In the genomic region with DNA sequence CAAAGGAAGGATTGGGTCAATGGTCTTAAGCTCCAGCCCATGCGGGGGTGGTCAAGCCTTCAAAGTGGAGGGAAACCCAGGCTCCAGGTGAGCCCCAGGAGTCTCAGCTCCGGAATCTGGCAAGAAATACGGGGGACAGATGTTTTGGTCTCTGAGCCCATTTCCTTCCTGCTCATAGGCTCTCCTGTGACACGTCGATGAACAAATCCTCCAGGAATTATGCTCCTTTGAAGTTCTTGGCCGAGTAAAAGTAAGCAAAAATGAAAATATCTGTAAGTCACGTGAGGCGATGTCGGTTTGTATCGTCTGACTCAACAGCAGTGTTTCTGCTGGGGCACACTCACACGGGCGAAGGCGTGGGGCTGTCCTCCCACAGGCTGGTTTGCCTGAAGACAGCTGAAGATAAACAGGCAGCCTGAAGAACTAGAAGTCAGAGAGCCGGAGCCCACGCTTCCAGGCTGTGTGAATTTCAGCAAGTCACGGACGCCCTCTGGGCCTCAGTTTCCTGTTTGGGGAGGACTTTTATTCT, we compare ENCODE assay signal across 8 cellular contexts. TPM values are rescaled to one million over a fixed set of nuclear protein-coding genes. Genes with fewer than 3 reads are reported as not detected.
DNase-seq lines count a peak whose midpoint lies in the region; ATAC-seq, FAIRE-seq and TF ChIP-seq lines count a peak whose summit lies in the region.

No MANE protein-coding gene starts in this region.

- POLR2A ChIA-PET in OCI-LY7 (lab: Charles Lee): interaction anchor here (0.6 to 1.6 kb wide), 3 partner anchors 52 to 99 kb away, joined by 3 to 5 read pairs (median 3); no protein-coding TSS in a partner anchor

- peaks cover 19% of the 10 kb centered on the region for H3K27me3 Mint-ChIP-seq in activated naive CD4-positive, alpha-beta T cell treated with anti-CD3 and anti-CD28 coated beads, Interleukin-2, amount 10 ng/mL, durations not matched to agents 7 days and 5 days
- H3K27me3 Mint-ChIP-seq in mesothelial cell of epicardium (ENCODE audit: low read depth): peaks cover 5% of the 10 kb centered on the region

- H3K4me1 Mint-ChIP-seq in activated naive CD4-positive, alpha-beta T cell treated with anti-CD3 and anti-CD28 coated beads, Interleukin-2, amount 10 ng/mL, durations not matched to agents 7 days and 5 days: peaks cover 73% of the 10 kb centered on the region
- peaks cover 43% of the 10 kb centered on the region for H3K4me1 Mint-ChIP-seq in mesothelial cell of epicardium

- TF ChIP-seq CTCF in OCI-LY7 (conservative IDR thresholded peaks at IDR 0.05; ENCODE audit: low read length): no peak
- no peak for TF ChIP-seq CTCF in mesothelial cell of epicardium (IDR thresholded peaks at IDR 0.05; ENCODE audit: unreplicated experiment)

- H4K20me1 ChIP-seq in OCI-LY7 (ENCODE audit: insufficient read depth, low read length): no peaks in the 10 kb centered on the region

- H3K4me3 ChIP-seq in OCI-LY7 (ENCODE audit: low read depth, low read length, poor library complexity, severe bottlenecking): peak overlapping the region; percentile 60

- H3K9me3 ChIP-seq in OCI-LY7 (ENCODE audit: low read length): no peaks in the 10 kb centered on the region

- peak overlapping the region; percentile 90 for H3K4me2 ChIP-seq in OCI-LY7 (ENCODE audit: low read length)

- CTCF ChIA-PET in OCI-LY7 (lab: Charles Lee; ENCODE audit: unreplicated experiment): no interaction called here
- CTCF ChIA-PET in activated naive CD4-positive, alpha-beta T cell treated with anti-CD3 and anti-CD28 coated beads, Interleukin-2, amount 10 ng/mL, durations not matched to agents 7 days and 5 days (lab: Charles Lee): interaction anchor here (1.2 to 5.8 kb wide), 4 partner anchors 8 to 188 kb away, joined by 3 to 122 read pairs (median 30); no protein-coding TSS in a partner anchor

- BruUV-seq in OCI-LY7 (replicated peaks; lab: Mats Ljungman, UMichigan): no TSS peak

- peak; percentile 38 for DNase-seq in OCI-LY7 (ENCODE audit: low spot score)
- peak; percentile 54 for DNase-seq in activated naive CD4-positive, alpha-beta T cell treated with anti-CD3 and anti-CD28 coated beads, Interleukin-2, amount 10 ng/mL, durations not matched to agents 7 days and 5 days
- no peak for DNase-seq in mesothelial cell of epicardium (ENCODE audit: low spot score in 2 of 2, unreplicated experiment in 2 of 2)
- DNase-seq in middle frontal gyrus (ENCODE audit: extremely low spot score, low spot score): no peak
- DNase-seq in GM19239 (ENCODE audit: insufficient read length, low spot score): no peak
- DNase-seq in AML-193 (lab: John Stamatoyannopoulos, UW): no peak

- H3K4me1 ChIP-seq in OCI-LY7 (ENCODE audit: insufficient read depth, low read length, poor library complexity, severe bottlenecking): peaks cover 74% of the 10 kb centered on the region

- no peak for FAIRE-seq in GM19239 (lab: Jason Lieb, UNC)

- peak; percentile 0 for ATAC-seq in GM19324 (IDR thresholded peaks at IDR 0.05; ENCODE audit: low FRiP score, unreplicated experiment)
- no peak for ATAC-seq in HG02840 (IDR thresholded peaks at IDR 0.05; ENCODE audit: low FRiP score, unreplicated experiment)

- peak overlapping the region; percentile 95 for H3K27ac Mint-ChIP-seq in activated naive CD4-positive, alpha-beta T cell treated with anti-CD3 and anti-CD28 coated beads, Interleukin-2, amount 10 ng/mL, durations not matched to agents 7 days and 5 days
- peak overlapping the region; percentile 72 for H3K27ac Mint-ChIP-seq in mesothelial cell of epicardium

- H3K36me3 ChIP-seq in OCI-LY7 (ENCODE audit: insufficient read depth, low read length): no peaks in the 10 kb centered on the region

- H2AFZ ChIP-seq in OCI-LY7 (ENCODE audit: low read length): peak overlapping the region; percentile 9; the same call in 1 of the 2 replicates

- no peaks in the 10 kb centered on the region for H3K36me3 Mint-ChIP-seq in activated naive CD4-positive, alpha-beta T cell treated with anti-CD3 and anti-CD28 coated beads, Interleukin-2, amount 10 ng/mL, durations not matched to agents 7 days and 5 days
- H3K36me3 Mint-ChIP-seq in mesothelial cell of epicardium: no peaks in the 10 kb centered on the region

- no peaks in the 10 kb centered on the region for H3K9me2 ChIP-seq in OCI-LY7 (ENCODE audit: insufficient read depth, low read length)

- intact Hi-C loops in OCI-LY7 (cut with micrococcal nuclease; ENCODE audit: unreplicated experiment): loop anchor here (2.0 to 5.0 kb wide), 4 partner anchors 31 to 505 kb away; no protein-coding TSS in a partner anchor

- no peaks in the 10 kb centered on the region for H3K9me3 Mint-ChIP-seq in activated naive CD4-positive, alpha-beta T cell treated with anti-CD3 and anti-CD28 coated beads, Interleukin-2, amount 10 ng/mL, durations not matched to agents 7 days and 5 days
- H3K9me3 Mint-ChIP-seq in mesothelial cell of epicardium: no peaks in the 10 kb centered on the region

- H3K27ac ChIP-seq in OCI-LY7 (ENCODE audit: low read depth, low read length, poor library complexity, severe bottlenecking): peak overlapping the region; percentile 93

- H3K79me2 ChIP-seq in OCI-LY7 (ENCODE audit: insufficient read depth, low read depth, low read length): no peaks in the 10 kb centered on the region

- peak overlapping the region; percentile 8 for H3K4me3 Mint-ChIP-seq in activated naive CD4-positive, alpha-beta T cell treated with anti-CD3 and anti-CD28 coated beads, Interleukin-2, amount 10 ng/mL, durations not matched to agents 7 days and 5 days
- no peak overlapping the region for H3K4me3 Mint-ChIP-seq in mesothelial cell of epicardium

RNA-seq across cellular contexts. Expression of gene SMNDC1, which starts 52.6 kb away (rescaled TPM):
- total RNA-seq in OCI-LY7 (2014; rRNA removed; shearing (Covaris generic)): 8.1 and 10.0 TPM in 2 replicates
- total RNA-seq in OCI-LY7 (2022) (51.7 and 52.4 TPM in 2 replicates), mesothelial cell of epicardium (38.5 to 41.4 TPM (median 39.6 TPM) in 3 replicates)

Comparison
In these comparisons a context has a peak if more than half of its experiments do, and no peak if none do; other contexts are left out.
1. DNase-seq: peak in OCI-LY7 (single experiment) and activated naive CD4-positive, alpha-beta T cell treated with anti-CD3 and anti-CD28 coated beads, Interleukin-2, amount 10 ng/mL, durations not matched to agents 7 days and 5 days (single experiment); none in mesothelial cell of epicardium (0 of 2), middle frontal gyrus (single experiment), GM19239 (single experiment) and AML-193 (0 of 2).